ENCODE assay signal across 18 cellular contexts in the genomic region with DNA sequence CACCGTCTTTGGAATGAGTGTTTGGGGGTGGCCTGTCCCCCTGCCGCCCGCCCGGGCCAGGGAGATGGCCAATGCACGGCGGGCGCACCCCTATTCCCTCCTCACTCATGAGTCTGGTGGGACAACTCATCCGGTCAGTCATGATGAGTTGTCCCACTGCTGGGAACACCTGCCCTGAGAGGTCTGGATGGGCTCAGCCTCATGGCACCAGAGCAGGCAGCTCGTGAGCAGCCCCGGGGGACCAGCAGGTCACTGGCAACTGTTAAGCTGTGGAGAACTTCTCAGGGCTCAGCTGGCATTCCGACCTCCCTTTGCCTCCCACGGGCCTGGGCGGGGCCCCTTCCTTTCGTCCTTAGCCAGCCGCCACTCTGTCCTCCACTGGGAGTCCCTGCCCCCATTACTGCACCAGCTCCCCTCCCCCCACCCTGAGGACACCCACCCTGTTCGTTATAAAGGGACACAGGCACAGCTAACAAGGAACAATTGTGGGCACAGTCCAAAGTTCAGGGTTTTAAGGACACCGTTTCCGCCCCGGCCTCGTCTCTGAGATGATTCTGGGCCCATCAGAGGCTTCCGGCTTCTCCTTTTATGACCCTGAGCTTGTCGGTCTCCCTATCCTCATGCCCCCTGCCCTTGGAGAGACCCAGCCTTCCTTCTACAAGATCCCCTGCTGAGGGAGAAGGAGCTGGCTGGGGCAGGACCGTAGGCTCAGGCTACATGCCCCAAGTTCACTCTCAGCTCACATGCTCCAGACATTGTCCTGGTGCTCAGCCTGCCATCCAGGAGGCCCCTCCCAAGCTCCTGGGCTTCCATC. TPM values are rescaled to one million over a fixed set of nuclear protein-coding genes. Genes with fewer than 3 reads are reported as not detected.
DNase-seq lines count a peak whose midpoint lies in the region; ATAC-seq, FAIRE-seq and TF ChIP-seq lines count a peak whose summit lies in the region.
"Had no signal": no experiment of that assay in that cellular context is flagged by ENCODE, and none has a peak within 500 bp of the region (broad histone marks: within the 10 kb centered on the region; RNA-seq: fewer than 3 reads in every experiment).

No MANE protein-coding gene starts in this region.

- POLR2A ChIA-PET in H1 (lab: Charles Lee; ENCODE audit: partially characterized antibody), result interaction anchor here (1.1 kb wide), 1 partner anchor 14 kb away, joined by 3 read pairs; the partner anchor contains the start of gene KIAA0232
- POLR2A ChIA-PET in CD4-positive, alpha-beta T cell (lab: Charles Lee), result interaction anchor here (2.0 to 2.4 kb wide), 2 partner anchors 15 to 51 kb away, joined by 6 to 8 read pairs; partner anchors contain the start of genes BLOC1S4 and KIAA0232

- H3K36me3 ChIP-seq in OCI-LY3 (replicated peaks; ENCODE audit: low read depth, low read length), result no peaks in the 10 kb centered on the region
- H3K36me3 ChIP-seq in H1 (ENCODE audit: control insufficient read depth in 2 of 4, insufficient read depth in 4 of 4, low read length in 3 of 4), result no peaks in the 10 kb centered on the region; a peak in 1 of 8 replicates
- H3K36me3 ChIP-seq in suprapubic skin, result no peaks in the 10 kb centered on the region
- H3K36me3 ChIP-seq: prostate gland had no signal

- H3K27me3 Mint-ChIP-seq in CD4-positive, alpha-beta T cell, result no peaks in the 10 kb centered on the region
- H3K27me3 Mint-ChIP-seq: activated CD4-positive, alpha-beta memory T cell treated with anti-CD3 and anti-CD28 coated beads for 36 hours; CD4-positive, CD25-positive, alpha-beta regulatory T cell had no signal

- peaks cover 11% of the 10 kb centered on the region for H3K4me1 Mint-ChIP-seq in CD4-positive, alpha-beta T cell (ENCODE audit: low read depth)

- no peak overlapping the region for H3K4ac ChIP-seq in H1 (replicated peaks; ENCODE audit: insufficient read length, low read depth, low read length)

- DNase-seq in CD1c-positive myeloid dendritic cell (ENCODE audit: extremely low spot score) (peak; percentile 20), H1 (ENCODE audit: low read depth in 1 of 2, low spot score in 2 of 2) (no peak), posterior vena cava (ENCODE audit: low spot score) (peak; percentile 73), suprapubic skin (ENCODE audit: low spot score in 2 of 2) (no peak), sciatic nerve (ENCODE audit: low spot score) (no peak), D341Med (ENCODE audit: low spot score) (no peak)
- DNase-seq in CD4-positive, alpha-beta T cell, result no peak
- DNase-seq: activated CD4-positive, alpha-beta memory T cell treated with anti-CD3 and anti-CD28 coated beads for 36 hours; activated gamma-delta T cell treated with Interleukin-2 at 50 U/mL for 16 hours; NCI-H1417; NCI-H446; stimulated activated CD4-positive, alpha-beta T cell treated with anti-CD3 and anti-CD28 coated beads, Interleukin-4, amount 100 ng/mL, for 24 hours; stimulated activated naive CD4-positive, alpha-beta T cell; T1000 had no signal

- CTCF ChIA-PET in H1 (lab: Charles Lee; ENCODE audit: partially characterized antibody), result interaction anchor here (0.6 to 5.6 kb wide), 11 partner anchors 8 to 561 kb away, joined by 3 to 33 read pairs (median 3); no protein-coding TSS in a partner anchor
- CTCF ChIA-PET in CD4-positive, alpha-beta T cell (lab: Charles Lee), result no interaction called here

- H3K4me1 ChIP-seq in OCI-LY3 (ENCODE audit: low read length) (peaks cover 25% of the 10 kb centered on the region), H1 (replicated peaks in 1 of 4; ENCODE audit: control insufficient read depth in 3 of 4, insufficient read depth in 4 of 4, low read length in 3 of 4) (peaks cover 0 to 3% (median 1%) of the 10 kb centered on the region in 4 experiments; a peak in 1 of 7 replicates), suprapubic skin (peaks cover 46% of the 10 kb centered on the region)
- H3K4me1 ChIP-seq: prostate gland had no signal

- H3K79me2 ChIP-seq in OCI-LY3 (ENCODE audit: low read length) (no peaks in the 10 kb centered on the region), H1 (ENCODE audit: control insufficient read depth in 1 of 2, insufficient read depth in 2 of 2, low read length in 2 of 2) (no peaks in the 10 kb centered on the region)

- no peak overlapping the region for H4K91ac ChIP-seq in H1 (replicated peaks; ENCODE audit: insufficient read length, low read length)

- no peak overlapping the region for H2BK12ac ChIP-seq in H1 (ENCODE audit: low read depth, low read length)

- no peak for ATAC-seq in CD4-positive, alpha-beta T cell (ENCODE audit: poor library complexity)
- ATAC-seq in sciatic nerve, result no peak

- H3K9me3 ChIP-seq in OCI-LY3 (ENCODE audit: insufficient read depth, low read length), result no peaks in the 10 kb centered on the region
- H3K9me3 ChIP-seq in H1 (ENCODE audit: insufficient read depth in 2 of 2, low read depth in 1 of 2, low read length in 1 of 2), result no peaks in the 10 kb centered on the region
- no peaks in the 10 kb centered on the region for H3K9me3 ChIP-seq in CD4-positive, alpha-beta T cell (ENCODE audit: control insufficient read depth, low read length)
- H3K9me3 ChIP-seq in suprapubic skin, result no peaks in the 10 kb centered on the region
- H3K9me3 ChIP-seq: prostate gland had no signal

- peak overlapping the region; percentile 82 for H3K4me2 ChIP-seq in OCI-LY3 (ENCODE audit: low read length)
- no peak overlapping the region for H3K4me2 ChIP-seq in H1 (ENCODE audit: insufficient read depth in 1 of 2, low read depth in 2 of 2, low read length in 2 of 2)

- TF ChIP-seq CTCF in OCI-LY3 (IDR thresholded peaks at IDR 0.05; ENCODE audit: low read depth, low read length) (no peak), H1 (IDR thresholded peaks at IDR 0.05; ENCODE audit: control extremely low read depth in 1 of 3, insufficient read depth in 1 of 3, low read depth in 1 of 3, low read length in 3 of 3) (no peak), suprapubic skin (IDR thresholded peaks at IDR 0.05) (no peak)
- TF ChIP-seq CTCF in CD4-positive, alpha-beta T cell (IDR thresholded peaks at IDR 0.05), result no peak

- peak overlapping the region; percentile 64; the same call in 1 of the 2 replicates for H4K8ac ChIP-seq in H1 (ENCODE audit: extremely low read depth, insufficient read depth, low read length)

- no peaks in the 10 kb centered on the region for H3K79me1 ChIP-seq in H1 (ENCODE audit: low read depth, low read length)

- intact Hi-C loops in posterior vena cava (cut with DNase I), result no loop called here
- intact Hi-C loops in CD4-positive, alpha-beta T cell (cut with DNase I, micrococcal nuclease), result no loop called here
- intact Hi-C loops in sciatic nerve (cut with DNase I), result no loop called here

- H3K4me3 ChIP-seq in OCI-LY3 (ENCODE audit: low read length), result no peak overlapping the region
- no peak overlapping the region for H3K4me3 ChIP-seq in H1 (ENCODE audit: extremely low read depth in 1 of 4, insufficient read depth in 2 of 4, low read depth in 3 of 4, low read length in 4 of 4)
- no peak overlapping the region for H3K4me3 ChIP-seq in suprapubic skin
- H3K4me3 ChIP-seq: lung, prostate gland had no signal

- TF ChIP-seq POLR2A in H1 (IDR thresholded peaks at IDR 0.05; ENCODE audit: control extremely low read depth in 1 of 2, low read depth in 2 of 2, low read length in 2 of 2), result no peak
- TF ChIP-seq POLR2A in suprapubic skin (IDR thresholded peaks at IDR 0.05), result no peak

- H2BK15ac ChIP-seq in H1 (ENCODE audit: low read length), result no peak overlapping the region

- no peak for FAIRE-seq in H1 (lab: Jason Lieb, UNC)

- H3K14ac ChIP-seq in H1 (ENCODE audit: insufficient read length), result no peak overlapping the region

- TF ChIP-seq EP300 in H1 (IDR thresholded peaks at IDR 0.05; ENCODE audit: borderline replicate concordance in 1 of 2, low read depth in 2 of 2, low read length in 2 of 2), result no peak
- TF ChIP-seq EP300 in suprapubic skin (IDR thresholded peaks at IDR 0.05), result no peak

- H3K9me3 Mint-ChIP-seq in CD4-positive, alpha-beta T cell, result no peaks in the 10 kb centered on the region
- H3K9me3 Mint-ChIP-seq: activated CD4-positive, alpha-beta memory T cell treated with anti-CD3 and anti-CD28 coated beads for 36 hours; CD4-positive, CD25-positive, alpha-beta regulatory T cell had no signal

- H3K23ac ChIP-seq in H1 (ENCODE audit: insufficient read length), result no peak overlapping the region

- no peak overlapping the region for H3K27ac Mint-ChIP-seq in CD4-positive, alpha-beta T cell
- H3K27ac Mint-ChIP-seq: activated CD4-positive, alpha-beta memory T cell treated with anti-CD3 and anti-CD28 coated beads for 36 hours had no signal

- no peak overlapping the region for H3K4me3 Mint-ChIP-seq in CD4-positive, alpha-beta T cell
- H3K4me3 Mint-ChIP-seq: activated CD4-positive, alpha-beta memory T cell treated with anti-CD3 and anti-CD28 coated beads for 36 hours had no signal

- H3K27ac ChIP-seq in OCI-LY3 (ENCODE audit: low read length) (no peak overlapping the region), H1 (ENCODE audit: low read depth, low read length) (no peak overlapping the region), suprapubic skin (no peak overlapping the region)
- H3K27ac ChIP-seq in CD4-positive, alpha-beta T cell (ENCODE audit: low read depth, low read length), result no peak overlapping the region
- H3K27ac ChIP-seq: prostate gland had no signal

- H3K9ac ChIP-seq in OCI-LY3 (ENCODE audit: low read length), result no peak overlapping the region
- no peak overlapping the region for H3K9ac ChIP-seq in H1 (replicated peaks in 1 of 4; ENCODE audit: extremely low read depth in 1 of 4, low read depth in 3 of 4, low read length in 3 of 4)

- TF ChIP-seq RAD21 in H1 (IDR thresholded peaks at IDR 0.05 in 1 of 2, conservative IDR thresholded peaks at IDR 0.05 in 1 of 2; ENCODE audit: low read depth in 2 of 2, low read length in 2 of 2), result no peak

- H2BK120ac ChIP-seq in H1 (replicated peaks; ENCODE audit: low read depth, low read length), result no peak overlapping the region

- no peaks in the 10 kb centered on the region for H4K20me1 ChIP-seq in OCI-LY3 (ENCODE audit: insufficient read depth, low read length)
- H4K20me1 ChIP-seq in H1 (replicated peaks in 1 of 2; ENCODE audit: control insufficient read depth in 1 of 2, insufficient read depth in 2 of 2, low read length in 2 of 2), result no peaks in the 10 kb centered on the region

- no peak overlapping the region for H2BK5ac ChIP-seq in H1 (ENCODE audit: low read depth, low read length)

- H4K5ac ChIP-seq in H1 (ENCODE audit: insufficient read length, low read depth, low read length), result no peak overlapping the region

- no peaks in the 10 kb centered on the region for H3K23me2 ChIP-seq in H1 (ENCODE audit: low read depth, low read length)

- H3K27me3 ChIP-seq in OCI-LY3 (ENCODE audit: low read depth, low read length), result peaks cover 10% of the 10 kb centered on the region
- H3K27me3 ChIP-seq in H1 (replicated peaks in 1 of 4; ENCODE audit: control insufficient read depth in 3 of 4, extremely low read depth in 1 of 4, insufficient read depth in 3 of 4, low read length in 3 of 4), result no peaks in the 10 kb centered on the region
- H3K27me3 ChIP-seq in CD4-positive, alpha-beta T cell (ENCODE audit: control insufficient read depth, insufficient read depth, low read length), result no peaks in the 10 kb centered on the region
- H3K27me3 ChIP-seq in suprapubic skin, result no peaks in the 10 kb centered on the region

- H3K18ac ChIP-seq in H1 (ENCODE audit: extremely low read depth, low read length), result no peak overlapping the region

- no peak overlapping the region for H2AFZ ChIP-seq in OCI-LY3 (ENCODE audit: low read depth, low read length)
- no peak overlapping the region for H2AFZ ChIP-seq in H1 (ENCODE audit: low read length)

- WGBS in H1 (ENCODE audit: extremely low coverage in 1 of 2, insufficient coverage in 1 of 2, insufficient read length in 1 of 2, insufficient replicate concordance in 2 of 2, low coverage in 1 of 2, low lambda C conversion rate in 2 of 2, missing lambda C conversion rate in 1 of 2), 2 experiments, result 85% methylated on average over 20 of the region's 23 CpGs; no CpG with 5 or more reads in 1 of the 2 experiments
- 50% methylated on average over 15 of the region's 23 CpGs for WGBS in suprapubic skin

- H2AK5ac ChIP-seq in H1 (ENCODE audit: low read depth, low read length), result no peak overlapping the region

- no peak overlapping the region for H2BK20ac ChIP-seq in H1 (ENCODE audit: low read length)

- H3K56ac ChIP-seq in H1 (replicated peaks; ENCODE audit: insufficient read length, low read depth, low read length), result no peak overlapping the region

- no peaks in the 10 kb centered on the region for H3K36me3 Mint-ChIP-seq in CD4-positive, alpha-beta T cell (ENCODE audit: low read depth)
- H3K36me3 Mint-ChIP-seq: activated CD4-positive, alpha-beta memory T cell treated with anti-CD3 and anti-CD28 coated beads for 36 hours; CD4-positive, CD25-positive, alpha-beta regulatory T cell had no signal

RNA-seq across cellular contexts. Expression of gene KIAA0232, which starts 14.6 kb away (rescaled TPM):
- 23.3 TPM in 2 replicates for total RNA-seq in H1 (2021; fragmentation: NEBNext Ultra II Directional; extraction: Animal tissue kit (Norgen Biotek cat#: 25700))
- 4.9 and 5.6 TPM in 2 replicates for polyA plus RNA-seq in H1 (2011; rRNA removed)
- polyA plus RNA-seq in H1 (2011; cell fraction: cytosol; rRNA removed), result 7.7 TPM
- polyA plus RNA-seq in H1 (2011; cell fraction: nucleus; rRNA removed), result 11.0 TPM
- polyA plus RNA-seq in H1 (2012, experiment 1 of 2), result 7.9 to 13.1 TPM (median 9.8 TPM) in 4 replicates
- polyA plus RNA-seq in H1 (2012, experiment 2 of 2), result 0.59 TPM
- 10.3 TPM for polyA plus RNA-seq in H1 (2013, experiment 1 of 2)
- polyA plus RNA-seq in H1 (2013, experiment 2 of 2), result 9.6 TPM
- 33.9 and 51.7 TPM in 2 replicates for polyA minus RNA-seq in H1 (2011; rRNA and poly(A)+ RNA removed)
- 16.7 TPM for polyA minus RNA-seq in H1 (2011; cell fraction: cytosol; rRNA and poly(A)+ RNA removed)
- polyA minus RNA-seq in H1 (2011; cell fraction: nucleus; rRNA and poly(A)+ RNA removed), result 42.8 TPM
- total RNA-seq in posterior vena cava (10 to 100 TPM; 29.1 to 32.9 TPM), suprapubic skin (10 to 100 TPM; 27.6 to 34.1 (median 32.7) TPM), sciatic nerve (46.7 TPM)
- total RNA-seq in CD4-positive, alpha-beta T cell, result 10 to 100 TPM; 15.3 to 17.8 TPM

RNA-seq across cellular contexts. Expression of gene BLOC1S4, which starts 52.0 kb away (rescaled TPM):
- total RNA-seq in H1 (2021; fragmentation: NEBNext Ultra II Directional; extraction: Animal tissue kit (Norgen Biotek cat#: 25700)), result 19.1 and 20.5 TPM in 2 replicates
- 26.6 and 27.8 TPM in 2 replicates for polyA plus RNA-seq in H1 (2011; rRNA removed)
- 29.7 TPM for polyA plus RNA-seq in H1 (2011; cell fraction: cytosol; rRNA removed)
- polyA plus RNA-seq in H1 (2011; cell fraction: nucleus; rRNA removed), result 12.4 TPM
- polyA plus RNA-seq in H1 (2012, experiment 1 of 2), result 13.3 to 16.7 TPM (median 16.1 TPM) in 4 replicates
- polyA plus RNA-seq in H1 (2012, experiment 2 of 2), result 17.3 TPM
- 16.3 TPM for polyA plus RNA-seq in H1 (2013, experiment 1 of 2)
- 15.6 TPM for polyA plus RNA-seq in H1 (2013, experiment 2 of 2)
- polyA minus RNA-seq in H1 (2011; rRNA and poly(A)+ RNA removed), result 4.3 and 5.2 TPM in 2 replicates
- 11.3 TPM for polyA minus RNA-seq in H1 (2011; cell fraction: cytosol; rRNA and poly(A)+ RNA removed)
- 9.9 TPM for polyA minus RNA-seq in H1 (2011; cell fraction: nucleus; rRNA and poly(A)+ RNA removed)
- 1 to 10 TPM; 8.3 to 9.7 TPM for total RNA-seq in posterior vena cava
- 10 to 100 TPM; 24.6 to 27.6 TPM for total RNA-seq in CD4-positive, alpha-beta T cell
- total RNA-seq in suprapubic skin, result 10 to 100 TPM in 3 of 4 donors, 1 to 10 TPM in 1; 5.1 to 20.2 (median 14.8) TPM
- 9.7 TPM for total RNA-seq in sciatic nerve

RNA-seq across cellular contexts. Expression of gene MRFAP1L1, which starts 58.3 kb away (rescaled TPM):
- total RNA-seq in H1 (2021; fragmentation: NEBNext Ultra II Directional; extraction: Animal tissue kit (Norgen Biotek cat#: 25700)), result 54.3 TPM in 2 replicates
- polyA plus RNA-seq in H1 (2011; rRNA removed), result 21.3 and 26.8 TPM in 2 replicates
- polyA plus RNA-seq in H1 (2011; cell fraction: cytosol; rRNA removed), result 74.6 TPM
- 16.7 TPM for polyA plus RNA-seq in H1 (2011; cell fraction: nucleus; rRNA removed)
- 53.6 to 74.9 TPM (median 57.3 TPM) in 4 replicates for polyA plus RNA-seq in H1 (2012, experiment 1 of 2)
- polyA plus RNA-seq in H1 (2012, experiment 2 of 2), result 9.4 TPM
- polyA plus RNA-seq in H1 (2013, experiment 1 of 2), result 38.8 TPM
- 41.0 TPM for polyA plus RNA-seq in H1 (2013, experiment 2 of 2)
- polyA minus RNA-seq in H1 (2011; rRNA and poly(A)+ RNA removed), result 9.8 and 12.3 TPM in 2 replicates
- 15.9 TPM for polyA minus RNA-seq in H1 (2011; cell fraction: cytosol; rRNA and poly(A)+ RNA removed)
- 11.4 TPM for polyA minus RNA-seq in H1 (2011; cell fraction: nucleus; rRNA and poly(A)+ RNA removed)
- total RNA-seq in posterior vena cava, result 10 to 100 TPM; 35.9 to 43.8 TPM
- 10 to 100 TPM; 26.6 to 27.0 TPM for total RNA-seq in CD4-positive, alpha-beta T cell
- total RNA-seq in suprapubic skin, result 10 to 100 TPM; 40.6 to 63.4 (median 53.4) TPM
- 46.0 TPM for total RNA-seq in sciatic nerve

Comparison
In these comparisons a context has a peak if more than half of its experiments do, and no peak if none do; other contexts are left out.
1. DNase-seq: peak in CD1c-positive myeloid dendritic cell (single experiment) and posterior vena cava (single experiment); none in H1 (0 of 2), CD4-positive, alpha-beta T cell (0 of 10), suprapubic skin (0 of 2), sciatic nerve (single experiment) and D341Med (single experiment).